In the genomic region with DNA sequence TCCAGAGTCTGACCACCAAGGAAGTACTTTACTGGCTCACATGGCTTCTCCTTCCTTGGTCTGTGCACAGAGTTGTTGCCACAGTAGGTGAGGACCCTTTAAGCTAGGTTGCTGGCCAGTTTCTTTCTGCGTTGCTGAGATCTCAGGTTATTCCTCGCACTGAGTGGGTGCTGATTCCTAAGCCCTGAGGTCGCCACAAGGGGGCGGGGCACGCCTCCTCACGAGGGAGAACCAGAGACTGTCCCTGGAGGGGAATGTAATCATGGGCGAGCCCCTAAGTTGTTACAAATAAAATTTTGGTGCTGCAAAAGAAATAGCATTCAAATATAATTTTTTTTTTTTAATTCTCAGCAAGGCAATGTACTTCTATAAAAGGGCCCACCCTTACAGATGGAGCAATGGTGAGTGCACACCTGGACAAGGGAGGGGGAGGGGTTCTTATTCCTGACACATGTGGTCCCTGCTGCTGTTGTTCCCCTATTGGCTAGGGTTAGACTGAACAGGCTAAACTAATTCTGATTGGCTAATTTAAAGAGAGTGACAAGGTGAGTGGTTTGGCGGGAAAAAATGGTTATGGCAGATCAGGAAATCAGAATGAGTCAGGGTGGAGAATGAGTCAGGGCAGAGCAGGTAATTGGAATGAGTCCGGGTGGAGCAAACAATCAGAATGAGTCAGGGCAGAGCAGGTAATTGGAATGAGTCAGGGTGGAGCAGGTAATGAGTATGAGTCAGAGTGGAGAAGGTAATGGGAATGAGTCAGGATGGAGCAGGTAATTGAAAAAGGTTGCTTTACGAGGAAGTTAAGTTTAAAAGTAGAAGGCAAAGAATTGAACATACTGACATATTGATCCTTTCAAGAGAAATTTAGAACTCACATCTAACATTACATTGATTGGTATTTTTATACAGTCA, we compare ENCODE assay signal across 12 cellular contexts.
A peak's percentile ranks its signal among the peaks of the same experiment; 100 is the strongest.
DNase-seq lines count a peak whose midpoint lies in the region; ATAC-seq and TF ChIP-seq lines count a peak whose summit lies in the region.
"Had no signal": no experiment of that assay in that cellular context is flagged by ENCODE, and none has a peak within 500 bp of the region (broad histone marks: within the 10 kb centered on the region; RNA-seq: fewer than 3 reads in every experiment).

No MANE protein-coding gene starts in this region.

- TF ChIP-seq POLR2A in NB4 (IDR thresholded peaks at IDR 0.05; ENCODE audit: extremely low read depth, insufficient read length): no peak

- H3K27me3 ChIP-seq in SK-N-SH (ENCODE audit: insufficient read depth) (no peaks in the 10 kb centered on the region; the same call in 1 of the 2 replicates), smooth muscle cell (ENCODE audit: low read depth) (no peaks in the 10 kb centered on the region)
- H3K27me3 ChIP-seq: brain microvascular endothelial cell, thyroid gland had no signal

- no peak overlapping the region for H3K27ac ChIP-seq in SK-N-SH (ENCODE audit: low read depth in 2 of 2, low read length in 1 of 2)
- H3K27ac ChIP-seq in smooth muscle cell (ENCODE audit: low read depth): peak overlapping the region; percentile 66
- H3K27ac ChIP-seq: brain microvascular endothelial cell, thyroid gland had no signal

- H3K4me1 Mint-ChIP-seq in activated naive CD8-positive, alpha-beta T cell treated with anti-CD3 and anti-CD28 coated beads, Interleukin-2, amount 50 U/mL, for 24 hours: peaks cover 14% of the 10 kb centered on the region

- no peak for TF ChIP-seq EP300 in SK-N-SH (IDR thresholded peaks at IDR 0.05; ENCODE audit: borderline replicate concordance in 1 of 2, low read depth in 1 of 2, low read length in 1 of 2)

- CTCF ChIA-PET in SK-N-SH (lab: Yijun Ruan, JAX): no interaction called here

- H3K79me2 ChIP-seq in SK-N-SH (ENCODE audit: insufficient read depth) (no peaks in the 10 kb centered on the region), smooth muscle cell (ENCODE audit: low read depth) (no peaks in the 10 kb centered on the region)

- ATAC-seq in SK-N-SH treated with all-trans-retinoic acid at 6 μM for 48 hours: no peak
- peak; percentile 63 for ATAC-seq in activated naive CD8-positive, alpha-beta T cell treated with anti-CD3 and anti-CD28 coated beads, Interleukin-2, amount 50 U/mL, for 24 hours
- no peak for ATAC-seq in HG02840 (IDR thresholded peaks at IDR 0.05; ENCODE audit: low FRiP score, unreplicated experiment)
- ATAC-seq in HG03439 (IDR thresholded peaks at IDR 0.05; ENCODE audit: unreplicated experiment): no peak

- H4K20me1 ChIP-seq in SK-N-SH (ENCODE audit: insufficient read depth): no peaks in the 10 kb centered on the region
- no peaks in the 10 kb centered on the region for H4K20me1 ChIP-seq in smooth muscle cell (ENCODE audit: low read depth)

- H3K9me3 ChIP-seq in SK-N-SH (no peaks in the 10 kb centered on the region), smooth muscle cell (replicated peaks; ENCODE audit: low read depth) (no peaks in the 10 kb centered on the region)
- H3K9me3 ChIP-seq: thyroid gland had no signal

- H3K36me3 ChIP-seq in SK-N-SH (replicated peaks in 1 of 2; ENCODE audit: control insufficient read depth in 1 of 2, insufficient read depth in 2 of 2, low read length in 1 of 2) (no peaks in the 10 kb centered on the region), smooth muscle cell (ENCODE audit: low read depth) (no peaks in the 10 kb centered on the region)
- H3K36me3 ChIP-seq: brain microvascular endothelial cell, thyroid gland had no signal

- H3F3A ChIP-seq in SK-N-SH (replicated peaks; ENCODE audit: insufficient read depth): no peaks in the 10 kb centered on the region
- H3F3A ChIP-seq in smooth muscle cell (ENCODE audit: low read depth): no peaks in the 10 kb centered on the region

- H2AFZ ChIP-seq in SK-N-SH (ENCODE audit: low read depth) (no peak overlapping the region), smooth muscle cell (ENCODE audit: low read depth) (no peak overlapping the region)

- TF ChIP-seq RAD21 in SK-N-SH (IDR thresholded peaks at IDR 0.05; ENCODE audit: low read length): no peak; the same call in 1 of the 2 replicates

- H3K4me1 ChIP-seq in SK-N-SH (ENCODE audit: control insufficient read depth in 1 of 2, insufficient read depth in 2 of 2, low read depth in 1 of 2, low read length in 1 of 2) (no peaks in the 10 kb centered on the region), smooth muscle cell (ENCODE audit: low read depth) (no peaks in the 10 kb centered on the region)
- H3K4me1 ChIP-seq: thyroid gland had no signal

- H3K9ac ChIP-seq in SK-N-SH: no peak overlapping the region
- H3K9ac ChIP-seq in smooth muscle cell (ENCODE audit: low read depth): no peak overlapping the region

- no peak overlapping the region for H3K4me3 Mint-ChIP-seq in activated naive CD8-positive, alpha-beta T cell treated with anti-CD3 and anti-CD28 coated beads, Interleukin-2, amount 50 U/mL, for 24 hours

- peak; percentile 9 for DNase-seq in SK-N-SH
- peak; percentile 44 for DNase-seq in NB4 (ENCODE audit: low read depth)
- DNase-seq in activated naive CD8-positive, alpha-beta T cell treated with anti-CD3 and anti-CD28 coated beads, Interleukin-2, amount 50 U/mL, for 24 hours: no peak
- no peak for DNase-seq in smooth muscle cell (lab: John Stamatoyannopoulos, UW; ENCODE audit: unreplicated experiment)
- no peak for DNase-seq in hippocampal formation (lab: John Stamatoyannopoulos, UW)
- DNase-seq: brain microvascular endothelial cell, foreskin fibroblast, T1000, thyroid gland had no signal

- POLR2A ChIA-PET in SK-N-SH (lab: Yijun Ruan, JAX): no interaction called here

- H3K9me2 ChIP-seq in SK-N-SH: no peaks in the 10 kb centered on the region

- WGBS in SK-N-SH (ENCODE audit: low lambda C conversion rate): 3% methylated on average over 9 of the region's 10 CpGs
- 68% methylated on average over 10 of the region's 10 CpGs for WGBS in smooth muscle cell (ENCODE audit: low lambda C conversion rate)

- peak; percentile 26 for TF ChIP-seq CTCF in SK-N-SH (IDR thresholded peaks at IDR 0.05)
- peak; percentile 8 for TF ChIP-seq CTCF in NB4 (IDR thresholded peaks at IDR 0.05; ENCODE audit: low read depth, low read length)
- TF ChIP-seq CTCF in smooth muscle cell (IDR thresholded peaks at IDR 0.05; ENCODE audit: borderline replicate concordance, insufficient read depth, poor library complexity, severe bottlenecking): peak; percentile 9

- H3K9me3 Mint-ChIP-seq in activated naive CD8-positive, alpha-beta T cell treated with anti-CD3 and anti-CD28 coated beads, Interleukin-2, amount 50 U/mL, for 24 hours: peaks cover 6% of the 10 kb centered on the region

- no peaks in the 10 kb centered on the region for H3K27me3 Mint-ChIP-seq in activated naive CD8-positive, alpha-beta T cell treated with anti-CD3 and anti-CD28 coated beads, Interleukin-2, amount 50 U/mL, for 24 hours

- peaks cover 6% of the 10 kb centered on the region for H3K36me3 Mint-ChIP-seq in activated naive CD8-positive, alpha-beta T cell treated with anti-CD3 and anti-CD28 coated beads, Interleukin-2, amount 50 U/mL, for 24 hours (ENCODE audit: low read depth)

- H3K27ac Mint-ChIP-seq in activated naive CD8-positive, alpha-beta T cell treated with anti-CD3 and anti-CD28 coated beads, Interleukin-2, amount 50 U/mL, for 24 hours: no peak overlapping the region

- H3K4me3 ChIP-seq in SK-N-SH (ENCODE audit: low read depth in 2 of 2, low read length in 1 of 2) (no peak overlapping the region), NB4 (ENCODE audit: low read depth, low read length) (no peak overlapping the region), smooth muscle cell (no peak overlapping the region)
- H3K4me3 ChIP-seq: thyroid gland had no signal

- no peak overlapping the region for H3K4me2 ChIP-seq in SK-N-SH
- no peak overlapping the region for H3K4me2 ChIP-seq in smooth muscle cell

TF ChIP-seq in SK-N-SH, 30 proteins besides CTCF, POLR2A, EP300 and RAD21:
- TF ChIP-seq NFIC (IDR thresholded peaks at IDR 0.05; ENCODE audit: borderline replicate concordance) (no peak), GATA2 (CRISPR knock-in tag; IDR thresholded peaks at IDR 0.05) (no peak), TEAD4 (IDR thresholded peaks at IDR 0.05; ENCODE audit: borderline replicate concordance, insufficient read depth) (no peak), RXRA (IDR thresholded peaks at IDR 0.05; ENCODE audit: borderline replicate concordance, low read depth) (no peak), CHD2 (IDR thresholded peaks at IDR 0.05; ENCODE audit: low read length, partially characterized antibody) (no peak)
- TF ChIP-seq, protein P1, sequence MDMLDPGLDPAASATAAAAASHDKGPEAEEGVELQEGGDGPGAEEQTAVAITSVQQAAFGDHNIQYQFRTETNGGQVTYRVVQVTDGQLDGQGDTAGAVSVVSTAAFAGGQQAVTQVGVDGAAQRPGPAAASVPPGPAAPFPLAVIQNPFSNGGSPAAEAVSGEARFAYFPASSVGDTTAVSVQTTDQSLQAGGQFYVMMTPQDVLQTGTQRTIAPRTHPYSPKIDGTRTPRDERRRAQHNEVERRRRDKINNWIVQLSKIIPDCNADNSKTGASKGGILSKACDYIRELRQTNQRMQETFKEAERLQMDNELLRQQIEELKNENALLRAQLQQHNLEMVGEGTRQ (IDR thresholded peaks at IDR 0.05; ENCODE audit: borderline replicate concordance, low read depth, low read length): no peak

TF ChIP-seq in SK-N-SH treated with all-trans-retinoic acid at 6 μM for 48 hours, 23 proteins besides CTCF, POLR2A, EP300 and RAD21 (continues in another document):
- TF ChIP-seq ARNTL (CRISPR knock-in tag; IDR thresholded peaks at IDR 0.05; ENCODE audit: borderline replicate concordance, low read depth) (no peak), SNAI2 (CRISPR knock-in tag; IDR thresholded peaks at IDR 0.05) (no peak), ISL1 (CRISPR knock-in tag; IDR thresholded peaks at IDR 0.05) (no peak), CREB5 (CRISPR knock-in tag; IDR thresholded peaks at IDR 0.05; ENCODE audit: low read depth) (no peak)

Comparison
In these comparisons a context has a peak if more than half of its experiments do, and no peak if none do; other contexts are left out.
1. DNase-seq: peak in SK-N-SH (single experiment) and NB4 (single experiment); none in activated naive CD8-positive, alpha-beta T cell treated with anti-CD3 and anti-CD28 coated beads, Interleukin-2, amount 50 U/mL, for 24 hours (single experiment), smooth muscle cell (single experiment) and hippocampal formation (0 of 2).
2. Peak in every context shown above with its lines, with median percentiles within 50 percentile points of each other: CTCF ChIP-seq.